Comparison of ENCODE assay signal across 10 cellular contexts in the genomic region with DNA sequence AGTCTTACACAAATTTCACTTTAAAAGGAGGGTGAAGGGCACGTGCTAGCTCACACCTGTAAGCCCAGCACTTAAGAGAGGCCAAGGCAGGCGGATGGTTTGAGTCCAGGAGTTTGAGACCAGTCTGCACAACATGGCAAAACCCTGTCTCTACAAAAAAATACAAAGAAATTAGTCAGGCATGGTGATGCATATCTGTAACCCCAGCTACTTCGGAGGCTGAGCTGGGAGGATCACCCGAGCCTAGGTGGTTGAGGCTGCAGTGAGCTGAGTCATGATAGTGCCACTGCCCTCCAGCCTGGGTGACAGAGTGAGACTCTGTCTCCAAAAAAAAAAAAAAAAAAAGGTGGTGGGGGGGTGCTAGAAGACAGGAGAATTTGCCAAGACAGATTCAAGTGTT.
DNase-seq lines count a peak whose midpoint lies in the region; ATAC-seq and FAIRE-seq lines count a peak whose summit lies in the region.
"Had no signal": no experiment of that assay in that cellular context is flagged by ENCODE, and none has a peak within 500 bp of the region (broad histone marks: within the 10 kb centered on the region; RNA-seq: fewer than 3 reads in every experiment).

No MANE protein-coding gene starts in this region.

- H3K9me3 Mint-ChIP-seq in T-helper 2 cell treated with Interferon-gamma antibody and Interleukin-4, amounts not matched to agents 5 μg/mL and 100 μg/mL, for 36 hours = peaks cover 33% of the 10 kb centered on the region
- H3K9me3 Mint-ChIP-seq in activated naive CD8-positive, alpha-beta T cell treated with anti-CD3 and anti-CD28 coated beads, Interleukin-2, amount 10 ng/mL, durations not matched to agents 7 days and 5 days = peaks cover 9% of the 10 kb centered on the region

- peak overlapping the region; percentile 32 for H3K4me3 Mint-ChIP-seq in T-helper 2 cell treated with Interferon-gamma antibody and Interleukin-4, amounts not matched to agents 5 μg/mL and 100 μg/mL, for 36 hours
- H3K4me3 Mint-ChIP-seq in activated naive CD8-positive, alpha-beta T cell treated with anti-CD3 and anti-CD28 coated beads, Interleukin-2, amount 10 ng/mL, durations not matched to agents 7 days and 5 days = peak overlapping the region; percentile 46

- peak overlapping the region; percentile 84 for H3K27ac Mint-ChIP-seq in T-helper 2 cell treated with Interferon-gamma antibody and Interleukin-4, amounts not matched to agents 5 μg/mL and 100 μg/mL, for 36 hours
- peak overlapping the region; percentile 76 for H3K27ac Mint-ChIP-seq in activated naive CD8-positive, alpha-beta T cell treated with anti-CD3 and anti-CD28 coated beads, Interleukin-2, amount 10 ng/mL, durations not matched to agents 7 days and 5 days

- FAIRE-seq in GM18507 (lab: Jason Lieb, UNC) = peak; percentile 18

- peaks cover 40% of the 10 kb centered on the region for H3K36me3 Mint-ChIP-seq in T-helper 2 cell treated with Interferon-gamma antibody and Interleukin-4, amounts not matched to agents 5 μg/mL and 100 μg/mL, for 36 hours (ENCODE audit: low read depth)
- H3K36me3 Mint-ChIP-seq in activated naive CD8-positive, alpha-beta T cell treated with anti-CD3 and anti-CD28 coated beads, Interleukin-2, amount 10 ng/mL, durations not matched to agents 7 days and 5 days = peaks cover 39% of the 10 kb centered on the region

- POLR2A ChIA-PET in activated naive CD8-positive, alpha-beta T cell treated with anti-CD3 and anti-CD28 coated beads, Interleukin-2, amount 10 ng/mL, durations not matched to agents 7 days and 5 days (lab: Charles Lee) = interaction anchor here (0.7 to 2.5 kb wide), 5 partner anchors 10 to 72 kb away, joined by 3 to 14 read pairs (median 6); no protein-coding TSS in a partner anchor

- no peaks in the 10 kb centered on the region for H3K27me3 Mint-ChIP-seq in T-helper 2 cell treated with Interferon-gamma antibody and Interleukin-4, amounts not matched to agents 5 μg/mL and 100 μg/mL, for 36 hours (ENCODE audit: low read depth)
- H3K27me3 Mint-ChIP-seq in activated naive CD8-positive, alpha-beta T cell treated with anti-CD3 and anti-CD28 coated beads, Interleukin-2, amount 10 ng/mL, durations not matched to agents 7 days and 5 days = no peaks in the 10 kb centered on the region

- DNase-seq in GM18507 (ENCODE audit: extremely low spot score, insufficient read length, low read depth) (no peak), OCI-M2 (lab: John Stamatoyannopoulos, UW; ENCODE audit: unreplicated experiment) (no peak), HT-29 (ENCODE audit: low spot score) (no peak), NCI-H524 treated with DMSO at 0.1 percent for 48 hours (lab: John Stamatoyannopoulos, UW) (no peak)
- DNase-seq in T-helper 2 cell treated with Interferon-gamma antibody and Interleukin-4, amounts not matched to agents 5 μg/mL and 100 μg/mL, for 36 hours (ENCODE audit: low spot score) = peak; percentile 67
- no peak for DNase-seq in activated naive CD8-positive, alpha-beta T cell treated with anti-CD3 and anti-CD28 coated beads, Interleukin-2, amount 10 ng/mL, durations not matched to agents 7 days and 5 days
- peak; percentile 58 for DNase-seq in stimulated activated CD4-positive, alpha-beta T cell treated with anti-CD3 and anti-CD28 coated beads, Interleukin-2, amount 100 ng/mL, for 4 hours (ENCODE audit: low read depth)
- DNase-seq: anterior cingulate cortex, NCI-H2171 treated with DMSO at 0.1 percent for 48 hours had no signal

- ATAC-seq in activated naive CD8-positive, alpha-beta T cell treated with anti-CD3 and anti-CD28 coated beads, Interleukin-2, amount 10 ng/mL, durations not matched to agents 7 days and 5 days (ENCODE audit: low read depth) = peak; percentile 48
- ATAC-seq in GM21786 (IDR thresholded peaks at IDR 0.05; ENCODE audit: unreplicated experiment) = no peak

- H3K4me1 Mint-ChIP-seq in T-helper 2 cell treated with Interferon-gamma antibody and Interleukin-4, amounts not matched to agents 5 μg/mL and 100 μg/mL, for 36 hours (ENCODE audit: low read depth) = peaks cover 56% of the 10 kb centered on the region
- peaks cover 49% of the 10 kb centered on the region for H3K4me1 Mint-ChIP-seq in activated naive CD8-positive, alpha-beta T cell treated with anti-CD3 and anti-CD28 coated beads, Interleukin-2, amount 10 ng/mL, durations not matched to agents 7 days and 5 days

Comparison
In these comparisons a context has a peak if more than half of its experiments do, and no peak if none do; other contexts are left out.
1. DNase-seq: peak in T-helper 2 cell treated with Interferon-gamma antibody and Interleukin-4, amounts not matched to agents 5 μg/mL and 100 μg/mL, for 36 hours (single experiment) and stimulated activated CD4-positive, alpha-beta T cell treated with anti-CD3 and anti-CD28 coated beads, Interleukin-2, amount 100 ng/mL, for 4 hours (single experiment); none in GM18507 (single experiment), activated naive CD8-positive, alpha-beta T cell treated with anti-CD3 and anti-CD28 coated beads, Interleukin-2, amount 10 ng/mL, durations not matched to agents 7 days and 5 days (single experiment), OCI-M2 (single experiment), HT-29 (single experiment) and NCI-H524 treated with DMSO at 0.1 percent for 48 hours (single experiment).